Comparison of ENCODE assay signal across 1 cellular context in the genomic region with DNA sequence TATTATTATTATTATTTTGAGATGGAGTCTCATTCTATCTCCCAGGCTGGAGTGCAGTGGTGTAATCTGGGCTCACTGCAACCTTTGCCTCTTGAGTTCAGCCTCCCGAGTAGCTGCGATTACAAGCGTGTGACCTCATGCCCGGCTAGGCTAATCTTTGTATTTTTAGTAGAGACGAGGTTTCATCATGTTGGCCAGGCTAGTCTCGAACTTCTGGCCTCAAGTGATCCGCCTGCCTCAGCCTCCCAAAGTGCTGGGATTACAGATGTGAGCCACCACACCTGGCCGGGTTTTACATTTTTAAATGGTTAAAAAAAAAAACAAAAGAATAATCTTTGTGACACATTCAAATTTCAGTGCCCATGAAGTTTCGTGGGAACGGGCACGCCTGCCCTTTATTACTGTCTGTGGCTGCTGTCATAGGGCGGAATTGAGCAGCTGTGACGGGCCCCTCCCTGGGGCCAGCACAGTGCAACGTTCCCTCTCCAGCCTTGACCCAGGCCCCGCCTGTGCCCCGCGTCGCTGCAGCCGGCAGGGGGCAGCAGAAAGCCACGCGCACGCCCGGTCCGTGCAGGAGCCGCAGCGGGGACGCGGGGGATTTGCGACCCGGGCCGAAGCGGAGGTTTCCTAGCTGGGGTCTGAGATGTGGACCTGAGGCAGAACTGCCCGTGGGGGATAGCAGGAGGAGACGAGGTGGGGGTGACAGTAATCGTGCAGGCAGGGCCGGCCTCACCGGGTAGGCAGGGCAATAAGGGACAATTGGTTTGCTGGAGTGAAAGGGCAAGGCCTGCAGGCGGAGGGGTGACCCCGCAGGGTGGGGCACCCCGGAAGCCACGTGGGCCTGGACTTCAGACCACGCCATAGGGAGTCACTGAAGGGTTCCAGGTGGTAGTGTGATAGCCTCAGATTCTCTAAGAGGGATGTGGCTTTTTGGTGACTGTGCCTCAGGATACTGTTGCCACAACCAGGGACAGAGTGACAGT.
A peak's percentile ranks its signal among the peaks of the same experiment; 100 is the strongest.
TF ChIP-seq lines count a peak whose summit lies in the region.

No MANE protein-coding gene starts in this region.

TF ChIP-seq in GM23338, 12 proteins besides CTCF, POLR2A, EP300 and RAD21:
- TF ChIP-seq, protein P1, sequence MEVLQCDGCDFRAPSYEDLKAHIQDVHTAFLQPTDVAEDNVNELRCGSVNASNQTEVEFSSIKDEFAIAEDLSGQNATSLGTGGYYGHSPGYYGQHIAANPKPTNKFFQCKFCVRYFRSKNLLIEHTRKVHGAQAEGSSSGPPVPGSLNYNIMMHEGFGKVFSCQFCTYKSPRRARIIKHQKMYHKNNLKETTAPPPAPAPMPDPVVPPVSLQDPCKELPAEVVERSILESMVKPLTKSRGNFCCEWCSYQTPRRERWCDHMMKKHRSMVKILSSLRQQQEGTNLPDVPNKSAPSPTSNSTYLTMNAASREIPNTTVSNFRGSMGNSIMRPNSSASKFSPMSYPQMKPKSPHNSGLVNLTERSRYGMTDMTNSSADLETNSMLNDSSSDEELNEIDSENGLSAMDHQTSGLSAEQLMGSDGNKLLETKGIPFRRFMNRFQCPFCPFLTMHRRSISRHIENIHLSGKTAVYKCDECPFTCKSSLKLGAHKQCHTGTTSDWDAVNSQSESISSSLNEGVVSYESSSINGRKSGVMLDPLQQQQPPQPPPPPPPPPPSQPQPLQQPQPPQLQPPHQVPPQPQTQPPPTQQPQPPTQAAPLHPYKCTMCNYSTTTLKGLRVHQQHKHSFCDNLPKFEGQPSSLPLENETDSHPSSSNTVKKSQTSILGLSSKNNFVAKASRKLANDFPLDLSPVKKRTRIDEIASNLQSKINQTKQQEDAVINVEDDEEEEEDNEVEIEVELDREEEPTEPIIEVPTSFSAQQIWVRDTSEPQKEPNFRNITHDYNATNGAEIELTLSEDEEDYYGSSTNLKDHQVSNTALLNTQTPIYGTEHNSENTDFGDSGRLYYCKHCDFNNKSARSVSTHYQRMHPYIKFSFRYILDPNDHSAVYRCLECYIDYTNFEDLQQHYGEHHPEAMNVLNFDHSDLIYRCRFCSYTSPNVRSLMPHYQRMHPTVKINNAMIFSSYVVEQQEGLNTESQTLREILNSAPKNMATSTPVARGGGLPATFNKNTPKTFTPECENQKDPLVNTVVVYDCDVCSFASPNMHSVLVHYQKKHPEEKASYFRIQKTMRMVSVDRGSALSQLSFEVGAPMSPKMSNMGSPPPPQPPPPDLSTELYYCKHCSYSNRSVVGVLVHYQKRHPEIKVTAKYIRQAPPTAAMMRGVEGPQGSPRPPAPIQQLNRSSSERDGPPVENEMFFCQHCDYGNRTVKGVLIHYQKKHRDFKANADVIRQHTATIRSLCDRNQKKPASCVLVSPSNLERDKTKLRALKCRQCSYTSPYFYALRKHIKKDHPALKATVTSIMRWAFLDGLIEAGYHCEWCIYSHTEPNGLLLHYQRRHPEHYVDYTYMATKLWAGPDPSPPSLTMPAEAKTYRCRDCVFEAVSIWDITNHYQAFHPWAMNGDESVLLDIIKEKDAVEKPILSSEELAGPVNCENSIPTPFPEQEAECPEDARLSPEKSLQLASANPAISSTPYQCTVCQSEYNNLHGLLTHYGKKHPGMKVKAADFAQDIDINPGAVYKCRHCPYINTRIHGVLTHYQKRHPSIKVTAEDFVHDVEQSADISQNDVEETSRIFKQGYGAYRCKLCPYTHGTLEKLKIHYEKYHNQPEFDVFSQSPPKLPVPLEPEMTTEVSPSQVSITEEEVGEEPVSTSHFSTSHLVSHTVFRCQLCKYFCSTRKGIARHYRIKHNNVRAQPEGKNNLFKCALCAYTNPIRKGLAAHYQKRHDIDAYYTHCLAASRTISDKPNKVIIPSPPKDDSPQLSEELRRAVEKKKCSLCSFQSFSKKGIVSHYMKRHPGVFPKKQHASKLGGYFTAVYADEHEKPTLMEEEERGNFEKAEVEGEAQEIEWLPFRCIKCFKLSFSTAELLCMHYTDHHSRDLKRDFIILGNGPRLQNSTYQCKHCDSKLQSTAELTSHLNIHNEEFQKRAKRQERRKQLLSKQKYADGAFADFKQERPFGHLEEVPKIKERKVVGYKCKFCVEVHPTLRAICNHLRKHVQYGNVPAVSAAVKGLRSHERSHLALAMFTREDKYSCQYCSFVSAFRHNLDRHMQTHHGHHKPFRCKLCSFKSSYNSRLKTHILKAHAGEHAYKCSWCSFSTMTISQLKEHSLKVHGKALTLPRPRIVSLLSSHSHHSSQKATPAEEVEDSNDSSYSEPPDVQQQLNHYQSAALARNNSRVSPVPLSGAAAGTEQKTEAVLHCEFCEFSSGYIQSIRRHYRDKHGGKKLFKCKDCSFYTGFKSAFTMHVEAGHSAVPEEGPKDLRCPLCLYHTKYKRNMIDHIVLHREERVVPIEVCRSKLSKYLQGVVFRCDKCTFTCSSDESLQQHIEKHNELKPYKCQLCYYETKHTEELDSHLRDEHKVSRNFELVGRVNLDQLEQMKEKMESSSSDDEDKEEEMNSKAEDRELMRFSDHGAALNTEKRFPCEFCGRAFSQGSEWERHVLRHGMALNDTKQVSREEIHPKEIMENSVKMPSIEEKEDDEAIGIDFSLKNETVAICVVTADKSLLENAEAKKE (CRISPR knock-in tag; IDR thresholded peaks at IDR 0.05), result no peak
- TF ChIP-seq CREB1 (CRISPR knock-in tag; IDR thresholded peaks at IDR 0.05; ENCODE audit: low read depth), result peak; percentile 71
- TF ChIP-seq, protein P2, sequence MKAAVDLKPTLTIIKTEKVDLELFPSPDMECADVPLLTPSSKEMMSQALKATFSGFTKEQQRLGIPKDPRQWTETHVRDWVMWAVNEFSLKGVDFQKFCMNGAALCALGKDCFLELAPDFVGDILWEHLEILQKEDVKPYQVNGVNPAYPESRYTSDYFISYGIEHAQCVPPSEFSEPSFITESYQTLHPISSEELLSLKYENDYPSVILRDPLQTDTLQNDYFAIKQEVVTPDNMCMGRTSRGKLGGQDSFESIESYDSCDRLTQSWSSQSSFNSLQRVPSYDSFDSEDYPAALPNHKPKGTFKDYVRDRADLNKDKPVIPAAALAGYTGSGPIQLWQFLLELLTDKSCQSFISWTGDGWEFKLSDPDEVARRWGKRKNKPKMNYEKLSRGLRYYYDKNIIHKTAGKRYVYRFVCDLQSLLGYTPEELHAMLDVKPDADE (IDR thresholded peaks at IDR 0.05), result no peak
